ENCODE assay signal across 10 cellular contexts in genomic region chr3:58009749-58010535, GRCh38. TPM values are rescaled to one million over a fixed set of nuclear protein-coding genes. Genes with fewer than 3 reads are reported as not detected.
DNase-seq lines count a peak whose midpoint lies in the region; ATAC-seq, FAIRE-seq and TF ChIP-seq lines count a peak whose summit lies in the region.
"Had no signal": no experiment of that assay in that cellular context is flagged by ENCODE, and none has a peak within 500 bp of the region (broad histone marks: within the 10 kb centered on the region; RNA-seq: fewer than 3 reads in every experiment).

No MANE protein-coding gene starts in this region.

- no peaks in the 10 kb centered on the region for H3K9me3 ChIP-seq in adrenal gland (replicated peaks in 1 of 3)
- no peaks in the 10 kb centered on the region for H3K9me3 ChIP-seq in HepG2 (ENCODE audit: low read length)
- H3K9me3 ChIP-seq in upper lobe of left lung = no peaks in the 10 kb centered on the region

- H3K27ac Mint-ChIP-seq in activated naive CD4-positive, alpha-beta T cell treated with anti-CD3 and anti-CD28 coated beads, Interleukin-2, amount 50 U/mL, for 24 hours = peak overlapping the region; percentile 53

- no peak for DNase-seq in activated naive CD4-positive, alpha-beta T cell treated with Interleukin-2 at 50 U/mL for 16 hours
- DNase-seq in adrenal gland (no peak), HepG2 (ENCODE audit: low spot score) (no peak), upper lobe of left lung (peak in 1 of 2 donors; percentile 78), NCI-H446 treated with DMSO at 0.1 percent for 48 hours (lab: John Stamatoyannopoulos, UW) (no peak), SIG-M5 treated with dmso at 0.1 percent for 504 hours (lab: John Stamatoyannopoulos, UW; ENCODE audit: unreplicated experiment) (no peak)

- H3K27me3 ChIP-seq in adrenal gland = no peaks in the 10 kb centered on the region
- no peaks in the 10 kb centered on the region; a peak in 1 of 5 replicates for H3K27me3 ChIP-seq in HepG2 (ENCODE audit: control insufficient read depth in 1 of 2, insufficient read depth in 2 of 2, low read length in 2 of 2)
- no peaks in the 10 kb centered on the region for H3K27me3 ChIP-seq in upper lobe of left lung

- H2AFZ ChIP-seq in HepG2 (ENCODE audit: low read length) = no peak overlapping the region

- H3K4me1 Mint-ChIP-seq in activated naive CD4-positive, alpha-beta T cell treated with anti-CD3 and anti-CD28 coated beads, Interleukin-2, amount 50 U/mL, for 24 hours = peaks cover 45% of the 10 kb centered on the region

- H4K20me1 ChIP-seq in HepG2 (ENCODE audit: insufficient read depth, low read length) = peaks cover 55% of the 10 kb centered on the region

- H3K4me1 ChIP-seq in adrenal gland (replicated peaks in 1 of 2) = peaks cover 22 to 39% of the 10 kb centered on the region in 2 donors
- peaks cover 68% of the 10 kb centered on the region for H3K4me1 ChIP-seq in HepG2 (ENCODE audit: insufficient read depth, low read length)
- peaks cover 27 to 57% (median 45%) of the 10 kb centered on the region in 4 donors for H3K4me1 ChIP-seq in upper lobe of left lung

- peak overlapping the region in 3 of 4 donors; percentile 52 to 86 (median 84) for H3K4me3 ChIP-seq in adrenal gland
- peak overlapping the region; percentile 93 to 100 (median 99) for H3K4me3 ChIP-seq in HepG2 (replicated peaks in 1 of 3; ENCODE audit: insufficient read depth in 1 of 3, low read depth in 2 of 3, low read length in 3 of 3)
- peak overlapping the region; percentile 66 to 95 (median 86) for H3K4me3 ChIP-seq in upper lobe of left lung

- peak overlapping the region; percentile 90 for H3K4me2 ChIP-seq in HepG2 (ENCODE audit: low read depth, low read length)

- WGBS in adrenal gland, 4 donors = 60 to 66% (median 64%) methylated on average over 4 to 6 of the region's 6 CpGs
- 14% methylated on average over 5 of the region's 6 CpGs for WGBS in HepG2 (ENCODE audit: low lambda C conversion rate)
- 42 to 55% methylated on average over 6 of the region's 6 CpGs for WGBS in upper lobe of left lung, 2 donors

- TF ChIP-seq POLR2A in adrenal gland (IDR thresholded peaks at IDR 0.05) (no peak), HepG2 (IDR thresholded peaks at IDR 0.05; ENCODE audit: insufficient read depth in 1 of 2, low read depth in 2 of 2, low read length in 2 of 2) (no peak), upper lobe of left lung (IDR thresholded peaks at IDR 0.05) (no peak)

- H3K9me3 Mint-ChIP-seq in activated naive CD4-positive, alpha-beta T cell treated with anti-CD3 and anti-CD28 coated beads, Interleukin-2, amount 50 U/mL, for 24 hours = no peaks in the 10 kb centered on the region

- no TSS peak for BruUV-seq in HepG2 (replicated peaks; lab: Mats Ljungman, UMichigan)

- TF ChIP-seq EP300 in HepG2 (IDR thresholded peaks at IDR 0.05; ENCODE audit: low read depth in 2 of 2, low read length in 2 of 2) = no peak
- TF ChIP-seq EP300 in HepG2 (CRISPR knock-in tag; IDR thresholded peaks at IDR 0.05; ENCODE audit: borderline replicate concordance) = no peak
- TF ChIP-seq EP300 in upper lobe of left lung (IDR thresholded peaks at IDR 0.05) = no peak

- H3K9ac ChIP-seq in HepG2 (ENCODE audit: insufficient read depth, low read depth, low read length) = peak overlapping the region; percentile 92

- no peak for FAIRE-seq in HepG2 (lab: Jason Lieb, UNC)
- FAIRE-seq: endometrium, GM18507 had no signal

- H3K27ac ChIP-seq in adrenal gland (peak overlapping the region in 3 of 5 donors; percentile 41 to 83 (median 78)), HepG2 (ENCODE audit: extremely low read length, insufficient read depth, low read length) (peak overlapping the region; percentile 74), upper lobe of left lung (peak overlapping the region; percentile 57 to 84 (median 76))

- POLR2A ChIA-PET in HepG2 (lab: Yijun Ruan, JAX) = interaction anchor here (1.0 to 4.7 kb wide), 11 partner anchors 9 to 165 kb away, joined by 3 to 21 read pairs (median 4); no protein-coding TSS in a partner anchor

- TF ChIP-seq CTCF in adrenal gland (IDR thresholded peaks at IDR 0.05) (no peak), HepG2 (CRISPR knock-in tag; IDR thresholded peaks at IDR 0.05) (no peak), upper lobe of left lung (IDR thresholded peaks at IDR 0.05) (no peak)

- peaks cover 3% of the 10 kb centered on the region for H3K36me3 Mint-ChIP-seq in activated naive CD4-positive, alpha-beta T cell treated with anti-CD3 and anti-CD28 coated beads, Interleukin-2, amount 50 U/mL, for 24 hours

- no peaks in the 10 kb centered on the region for H3K27me3 Mint-ChIP-seq in activated naive CD4-positive, alpha-beta T cell treated with anti-CD3 and anti-CD28 coated beads, Interleukin-2, amount 50 U/mL, for 24 hours

- H3K79me2 ChIP-seq in HepG2 (ENCODE audit: insufficient read depth, low read length) = peaks cover 66% of the 10 kb centered on the region

- H3K4me3 Mint-ChIP-seq in activated naive CD4-positive, alpha-beta T cell treated with anti-CD3 and anti-CD28 coated beads, Interleukin-2, amount 50 U/mL, for 24 hours = peak overlapping the region; percentile 90

- in situ Hi-C loops in HepG2 (cut with HindIII; ENCODE audit: extremely low pct_ligation_motif_present, low pct_unique_long_range_greater_than_20kb) = loop anchor here (5.0 kb wide), 2 partner anchors 48 to 102 kb away; no protein-coding TSS in a partner anchor

- ATAC-seq in HepG2 = no peak
- ATAC-seq in upper lobe of left lung (ENCODE audit: low FRiP score in 2 of 2) = peak in 1 of 2 donors; percentile 64
- no peak for ATAC-seq in GM21526 (IDR thresholded peaks at IDR 0.05; ENCODE audit: low FRiP score, unreplicated experiment)

- no peak for TF ChIP-seq RAD21 in HepG2 (CRISPR knock-in tag; IDR thresholded peaks at IDR 0.05)

- CTCF ChIA-PET in HepG2 (lab: Yijun Ruan, JAX; ENCODE audit: low intra/inter-chr PET ratio, low total read pairs) = no interaction called here

- intact Hi-C loops in adrenal gland (cut with DNase I) = loop anchor here (5.0 to 10.0 kb wide), 4 partner anchors 95 to 295 kb away; partner anchors contain the start of genes HTD2 (in 1 of the 2) and RPP14 (in 1 of the 2)
- intact Hi-C loops in HepG2 (cut with micrococcal nuclease; ENCODE audit: unreplicated experiment) = loop anchor here (2.0 to 5.0 kb wide), 3 partner anchors 48 to 162 kb away; no protein-coding TSS in a partner anchor

- no peaks in the 10 kb centered on the region for H3K36me3 ChIP-seq in adrenal gland (replicated peaks in 1 of 2)
- peaks cover 5 to 9% of the 10 kb centered on the region in 2 experiments; a peak in 3 of 5 replicates for H3K36me3 ChIP-seq in HepG2 (replicated peaks in 1 of 2; ENCODE audit: control insufficient read depth in 1 of 2, insufficient read depth in 2 of 2, low read length in 2 of 2)
- H3K36me3 ChIP-seq in upper lobe of left lung = no peaks in the 10 kb centered on the region

TF ChIP-seq in HepG2, 621 proteins besides CTCF, POLR2A, EP300 and RAD21 (continues in another document):
- TF ChIP-seq, protein P1, sequence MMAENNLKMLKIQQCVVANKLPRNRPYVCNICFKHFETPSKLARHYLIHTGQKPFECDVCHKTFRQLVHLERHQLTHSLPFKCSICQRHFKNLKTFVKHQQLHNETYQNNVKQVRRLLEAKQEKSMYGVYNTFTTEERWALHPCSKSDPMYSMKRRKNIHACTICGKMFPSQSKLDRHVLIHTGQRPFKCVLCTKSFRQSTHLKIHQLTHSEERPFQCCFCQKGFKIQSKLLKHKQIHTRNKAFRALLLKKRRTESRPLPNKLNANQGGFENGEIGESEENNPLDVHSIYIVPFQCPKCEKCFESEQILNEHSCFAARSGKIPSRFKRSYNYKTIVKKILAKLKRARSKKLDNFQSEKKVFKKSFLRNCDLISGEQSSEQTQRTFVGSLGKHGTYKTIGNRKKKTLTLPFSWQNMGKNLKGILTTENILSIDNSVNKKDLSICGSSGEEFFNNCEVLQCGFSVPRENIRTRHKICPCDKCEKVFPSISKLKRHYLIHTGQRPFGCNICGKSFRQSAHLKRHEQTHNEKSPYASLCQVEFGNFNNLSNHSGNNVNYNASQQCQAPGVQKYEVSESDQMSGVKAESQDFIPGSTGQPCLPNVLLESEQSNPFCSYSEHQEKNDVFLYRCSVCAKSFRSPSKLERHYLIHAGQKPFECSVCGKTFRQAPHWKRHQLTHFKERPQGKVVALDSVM (CRISPR knock-in tag; IDR thresholded peaks at IDR 0.05) = no peak
- TF ChIP-seq ZNF703 (CRISPR knock-in tag; IDR thresholded peaks at IDR 0.05; ENCODE audit: borderline replicate concordance) (no peak), ZNF550 (CRISPR knock-in tag; IDR thresholded peaks at IDR 0.05; ENCODE audit: borderline replicate concordance) (no peak), AGO1 (IDR thresholded peaks at IDR 0.05; ENCODE audit: low read depth, low read length, poor library complexity, severe bottlenecking) (peak; percentile 55), KMT2B (CRISPR knock-in tag; IDR thresholded peaks at IDR 0.05) (no peak), ZNF546 (CRISPR knock-in tag; conservative IDR thresholded peaks at IDR 0.05) (no peak)

RNA-seq across cellular contexts. Expression of gene FLNB, which starts 1.7 kb away (rescaled TPM):
- total RNA-seq in adrenal gland = 100 to 1,000 TPM in 6 of 8 donors, 10 to 100 TPM in 2; 84.6 to 278 (median 120) TPM
- polyA plus RNA-seq in adrenal gland = 100 to 1,000 TPM in 2 of 3 donors, 10 to 100 TPM in 1; 94.9 to 174 (median 138) TPM
- 48.8 and 130 TPM in 2 replicates for total RNA-seq in HepG2 (2016; rRNA removed; fragmentation: Illumina TruSeq; extraction: Trizol)
- total RNA-seq in HepG2 (2016; cell fraction: cytosol; rRNA removed; fragmentation: Illumina TruSeq; extraction: Trizol; ENCODE audit: low read depth) = 13.1 and 13.3 TPM in 2 replicates
- 39.2 and 136 TPM in 2 replicates for total RNA-seq in HepG2 (2016; cell fraction: insoluble cytoplasmic fraction; rRNA removed; fragmentation: Illumina TruSeq; extraction: Trizol)
- total RNA-seq in HepG2 (2016; cell fraction: membrane; rRNA removed; fragmentation: Illumina TruSeq; extraction: Trizol) = 18.9 and 22.5 TPM in 2 replicates
- 211 and 228 TPM in 2 replicates for total RNA-seq in HepG2 (2016; cell fraction: nucleus; rRNA removed; fragmentation: Illumina TruSeq; extraction: Trizol)
- 106 and 126 TPM in 2 replicates for polyA plus RNA-seq in HepG2 (2011; rRNA removed)
- 92.4 and 98.4 TPM in 2 replicates for polyA plus RNA-seq in HepG2 (2011; cell fraction: cytosol; rRNA removed)
- polyA plus RNA-seq in HepG2 (2011; cell fraction: nucleus; rRNA removed) = 739 and 796 TPM in 2 replicates
- polyA plus RNA-seq in HepG2 (2012) = 198 and 216 TPM in 2 replicates
- polyA plus RNA-seq in HepG2 (2016; cell fraction: cytosol; fragmentation: Illumina TruSeq; extraction: Trizol; ENCODE audit: low read depth) = 8.9 and 9.6 TPM in 2 replicates
- 41.9 and 44.7 TPM in 2 replicates for polyA plus RNA-seq in HepG2 (2016; cell fraction: insoluble cytoplasmic fraction; fragmentation: Illumina TruSeq; extraction: Trizol; ENCODE audit: low read depth)
- polyA plus RNA-seq in HepG2 (2016; cell fraction: membrane; fragmentation: Illumina TruSeq; extraction: Trizol; ENCODE audit: low read depth) = 15.4 and 16.3 TPM in 2 replicates
- 270 and 279 TPM in 2 replicates for polyA plus RNA-seq in HepG2 (2016; cell fraction: nucleus; fragmentation: Illumina TruSeq; extraction: Trizol; ENCODE audit: insufficient read depth, low read depth)
- polyA minus RNA-seq in HepG2 (2011; rRNA and poly(A)+ RNA removed; ENCODE audit: low replicate concordance) = 277 and 558 TPM in 2 replicates
- polyA minus RNA-seq in HepG2 (2011; cell fraction: cytosol; rRNA and poly(A)+ RNA removed) = 259 and 274 TPM in 2 replicates
- 831 and 1,056 TPM in 2 replicates for polyA minus RNA-seq in HepG2 (2011; cell fraction: nucleus; rRNA and poly(A)+ RNA removed)
- 100 to 1,000 TPM; 101 to 193 (median 127) TPM for total RNA-seq in upper lobe of left lung
